Comparison of ENCODE assay signal across 1 cellular context in genomic region chr1:119626841-119627240, GRCh38.
TF ChIP-seq lines count a peak whose summit lies in the region.

No MANE protein-coding gene starts in this region.

TF ChIP-seq in endothelial cell of umbilical vein, 7 proteins besides CTCF, POLR2A, EP300 and RAD21 (continued from another document):
- no peak for TF ChIP-seq FOS (IDR thresholded peaks at IDR 0.05; ENCODE audit: borderline replicate concordance, insufficient read depth, low read length)
TF ChIP-seq in endothelial cell of umbilical vein: peak in this region for 0.
